8 cellular contexts compared by ENCODE assay signal in the genomic region with DNA sequence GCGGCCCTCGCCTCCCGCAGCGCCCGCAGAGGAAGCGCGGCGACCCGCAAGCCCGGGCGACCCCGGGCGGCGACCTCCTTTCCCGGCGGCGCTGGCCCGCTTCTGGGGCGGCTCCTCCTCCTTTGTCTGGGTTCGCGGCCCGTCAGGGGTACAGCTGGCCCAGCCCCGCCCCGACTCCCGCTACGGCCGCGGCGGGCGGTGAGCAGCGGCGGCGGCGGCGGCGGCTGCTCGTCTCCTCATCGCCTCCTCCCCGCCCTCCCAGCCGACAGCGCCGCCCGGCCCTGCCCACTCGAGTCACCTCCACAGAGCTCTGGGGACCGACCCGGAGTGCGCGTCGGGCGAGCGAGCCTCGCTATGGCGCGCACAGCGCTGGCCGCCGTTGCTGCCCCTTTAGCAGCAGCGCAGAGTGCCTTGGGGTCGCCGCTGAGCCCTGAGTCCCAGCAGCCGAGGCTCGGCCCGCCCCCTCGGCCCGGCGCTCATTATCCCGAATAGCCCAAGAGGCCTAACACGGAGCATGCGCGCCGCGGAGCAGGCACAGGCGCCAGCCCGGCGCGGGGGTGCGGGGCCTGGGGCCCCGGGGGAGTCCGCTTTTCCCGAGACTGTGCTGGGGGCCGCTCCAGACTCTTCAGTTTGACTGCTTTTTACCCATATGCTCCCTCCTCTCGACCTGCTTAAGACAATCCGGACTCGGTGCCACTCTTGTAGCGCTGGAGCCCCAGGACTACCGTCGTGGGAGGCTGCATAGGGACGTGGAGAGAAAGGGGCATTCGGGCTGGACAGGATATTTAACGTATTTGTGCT. TPM values are rescaled to one million over a fixed set of nuclear protein-coding genes. Genes with fewer than 3 reads are reported as not detected.
DNase-seq lines count a peak whose midpoint lies in the region; TF ChIP-seq lines count a peak whose summit lies in the region.

Gene SOS2, minus strand, starts transcription at position 104 of the 801 bp plus-strand sequence. CDS start 295 bp downstream, outside the sequence.

- H3K27me3 Mint-ChIP-seq in endodermal cell (ENCODE audit: insufficient read depth): no peaks in the 10 kb centered on the region
- H3K27me3 Mint-ChIP-seq in mesothelial cell of epicardium (ENCODE audit: low read depth): no peaks in the 10 kb centered on the region

- H3K9me3 Mint-ChIP-seq in endodermal cell (peaks cover 12% of the 10 kb centered on the region), mesothelial cell of epicardium (peaks cover 4% of the 10 kb centered on the region)

- peaks cover 18% of the 10 kb centered on the region for H3K9me3 ChIP-seq in endodermal cell (ENCODE audit: control insufficient read depth, low read length)

- TF ChIP-seq CTCF in GM20000 (IDR thresholded peaks at IDR 0.05; ENCODE audit: extremely low read depth, missing control alignments) (no peak), endodermal cell (conservative IDR thresholded peaks at IDR 0.05) (no peak), mesothelial cell of epicardium (IDR thresholded peaks at IDR 0.05; ENCODE audit: unreplicated experiment) (no peak)

- peak within 1 kb of the TSS; percentile 98 for H3K4me3 ChIP-seq in endodermal cell (ENCODE audit: low read length)

- H3K4me1 Mint-ChIP-seq in endodermal cell (peaks cover 20% of the 10 kb centered on the region), mesothelial cell of epicardium (peaks cover 27% of the 10 kb centered on the region)

- 0% methylated on average over 10 to 89 of the region's 90 CpGs for WGBS in endodermal cell (ENCODE audit: insufficient coverage in 1 of 2, insufficient read length in 1 of 2), 2 experiments

- H3K27ac ChIP-seq in endodermal cell (ENCODE audit: low read depth, low read length): peak within 1 kb of the TSS; percentile 94

- H3K27me3 ChIP-seq in endodermal cell (ENCODE audit: control insufficient read depth, insufficient read depth, low read length, poor library complexity, severe bottlenecking): no peaks in the 10 kb centered on the region

- H3K36me3 Mint-ChIP-seq in endodermal cell (ENCODE audit: low read depth): peaks cover 10% of the 10 kb centered on the region
- peaks cover 5% of the 10 kb centered on the region for H3K36me3 Mint-ChIP-seq in mesothelial cell of epicardium

- H3K27ac Mint-ChIP-seq in endodermal cell (peak within 1 kb of the TSS; percentile 94), mesothelial cell of epicardium (peak within 1 kb of the TSS; percentile 95)

- H3K9ac ChIP-seq in endodermal cell (ENCODE audit: extremely low read depth, low read length, poor library complexity, severe bottlenecking): peak within 1 kb of the TSS; percentile 74

- H3K4me3 Mint-ChIP-seq in endodermal cell (peak within 1 kb of the TSS; percentile 78), mesothelial cell of epicardium (peak within 1 kb of the TSS; percentile 83)

- peaks cover 2% of the 10 kb centered on the region for H3K4me1 ChIP-seq in endodermal cell (ENCODE audit: control insufficient read depth, insufficient read depth, low read length)

- no peaks in the 10 kb centered on the region for H3K36me3 ChIP-seq in endodermal cell (ENCODE audit: control insufficient read depth, insufficient read depth, low read length)

- DNase-seq in COR-L47 (lab: John Stamatoyannopoulos, UW) (peak; percentile 74), GM20000 (ENCODE audit: low spot score) (peak; percentile 93), HS-5 (ENCODE audit: low read depth) (peak; percentile 42), NOMO-1 treated with dmso at 0.1 percent for 144 hours (lab: John Stamatoyannopoulos, UW; ENCODE audit: unreplicated experiment) (peak; percentile 81), endodermal cell (peak; percentile 95), mesothelial cell of epicardium (ENCODE audit: low spot score in 2 of 2, unreplicated experiment in 2 of 2) (peak; percentile 83 to 87)
- DNase-seq in activated CD8-positive, alpha-beta memory T cell treated with anti-CD3 and anti-CD28 coated beads, Interleukin-2, amount 50 U/mL, for 1 hour (ENCODE audit: extremely low read depth): peak; percentile 48
- peak; percentile 72 to 75 for DNase-seq in stimulated activated CD8-positive, alpha-beta memory T cell treated with anti-CD3 and anti-CD28 coated beads, Interleukin-15, amount 100 ng/mL, for 48 hours (ENCODE audit: low read depth in 2 of 2)

RNA-seq across cellular contexts. Expression of gene SOS2, which starts in this region (rescaled TPM):
- total RNA-seq in endodermal cell (10 to 100 TPM; 19.6 to 20.4 TPM), mesothelial cell of epicardium (43.6 to 47.0 TPM (median 45.7 TPM) in 3 replicates)
- polyA plus RNA-seq in endodermal cell (2013, experiment 1 of 2): 28.2 TPM
- polyA plus RNA-seq in endodermal cell (2013, experiment 2 of 2): 26.1 TPM

Comparison
In these comparisons a context has a peak if more than half of its experiments do, and no peak if none do; other contexts are left out.
1. Peak in every context shown above with its lines: DNase-seq, H3K4me3 ChIP-seq and H3K27ac ChIP-seq.
2. DNase-seq: peak in every context shown above with its lines; median percentile 95 in endodermal cell; 93 in GM20000; 85 in mesothelial cell of epicardium; 81 in NOMO-1 treated with dmso at 0.1 percent for 144 hours; 74 in COR-L47; 74 in stimulated activated CD8-positive, alpha-beta memory T cell treated with anti-CD3 and anti-CD28 coated beads, Interleukin-15, amount 100 ng/mL, for 48 hours; 48 in activated CD8-positive, alpha-beta memory T cell treated with anti-CD3 and anti-CD28 coated beads, Interleukin-2, amount 50 U/mL, for 1 hour; 42 in HS-5.